In the genomic region with DNA sequence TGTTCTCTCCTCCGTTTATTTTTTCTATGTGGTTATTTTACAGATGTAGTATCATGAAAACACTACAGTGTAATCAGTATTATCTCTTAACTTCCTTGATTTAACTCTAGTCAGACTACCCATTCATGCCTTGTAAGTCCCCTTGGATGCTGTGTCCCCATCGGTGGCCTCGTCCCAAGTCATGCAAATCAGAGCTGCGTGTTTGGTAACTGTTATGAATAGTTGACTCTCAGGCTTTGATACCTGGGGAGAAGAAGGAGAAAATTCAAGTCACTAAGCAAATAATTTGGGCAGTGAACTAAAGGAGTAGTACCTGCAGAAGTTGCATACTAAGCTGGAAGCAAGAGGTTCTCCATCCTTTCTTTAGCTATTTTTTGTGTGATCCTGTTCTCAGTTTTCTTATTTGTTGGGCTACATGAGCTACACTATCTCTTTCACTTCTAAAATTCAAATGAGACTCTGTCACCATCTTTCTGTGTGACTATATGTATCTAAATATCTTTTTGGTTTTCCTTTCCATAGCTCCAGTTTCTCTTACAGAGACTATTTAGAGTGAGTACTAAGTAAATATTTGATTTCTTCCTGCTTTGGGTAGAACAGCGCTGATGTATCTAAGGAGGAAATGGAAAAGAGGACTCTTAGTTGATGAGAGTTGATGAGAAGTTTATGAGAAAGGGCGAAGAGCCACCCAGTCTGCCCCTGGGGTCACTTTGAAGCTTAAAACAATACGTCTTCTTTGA, we compare ENCODE assay signal across 11 cellular contexts. TPM values are rescaled to one million over a fixed set of nuclear protein-coding genes. Genes with fewer than 3 reads are reported as not detected.
DNase-seq lines count a peak whose midpoint lies in the region; ATAC-seq and TF ChIP-seq lines count a peak whose summit lies in the region.
"Had no signal": no experiment of that assay in that cellular context is flagged by ENCODE, and none has a peak within 500 bp of the region (broad histone marks: within the 10 kb centered on the region; RNA-seq: fewer than 3 reads in every experiment).

No MANE protein-coding gene starts in this region.

- H3K27ac ChIP-seq in vagina, result no peak overlapping the region

- peaks cover 39% of the 10 kb centered on the region for H3K4me1 Mint-ChIP-seq in memory B cell

- H3K27me3 ChIP-seq in vagina, result no peaks in the 10 kb centered on the region

- H3K9me3 Mint-ChIP-seq in memory B cell, result no peaks in the 10 kb centered on the region

- peak; percentile 29 for TF ChIP-seq POLR2A in GM18505 (IDR thresholded peaks at IDR 0.05; ENCODE audit: borderline replicate concordance, extremely low read depth, insufficient read depth, insufficient read length)
- TF ChIP-seq POLR2A in vagina (IDR thresholded peaks at IDR 0.05), result no peak

- no peak overlapping the region for H3K4me3 ChIP-seq in vagina

- no peaks in the 10 kb centered on the region for H3K36me3 ChIP-seq in vagina

- no peaks in the 10 kb centered on the region for H3K4me1 ChIP-seq in vagina

- ATAC-seq in GM18505 (IDR thresholded peaks at IDR 0.05; ENCODE audit: unreplicated experiment), result no peak
- ATAC-seq in GM21423 (IDR thresholded peaks at IDR 0.05; ENCODE audit: unreplicated experiment), result peak; percentile 50
- peak; percentile 37 for ATAC-seq in HG03442 (IDR thresholded peaks at IDR 0.05; ENCODE audit: unreplicated experiment)
- peak; percentile 52 for ATAC-seq in memory B cell (ENCODE audit: low read depth)

- no peaks in the 10 kb centered on the region for H3K9me3 ChIP-seq in vagina

- no peaks in the 10 kb centered on the region for H3K36me3 Mint-ChIP-seq in memory B cell

- H3K4me3 Mint-ChIP-seq in memory B cell, result peak overlapping the region; percentile 19

- intact Hi-C loops in vagina (cut with DNase I), result no loop called here

- TF ChIP-seq CTCF in vagina (IDR thresholded peaks at IDR 0.05), result no peak

- peak overlapping the region; percentile 54 for H3K27ac Mint-ChIP-seq in memory B cell

- DNase-seq in memory B cell (ENCODE audit: low spot score in 2 of 2) (no peak), T1000 (lab: John Stamatoyannopoulos, UW) (no peak), AG08395 (ENCODE audit: low spot score) (no peak), vagina (ENCODE audit: extremely low spot score in 2 of 2) (no peak), NK-92 (lab: John Stamatoyannopoulos, UW; ENCODE audit: unreplicated experiment) (no peak)
- DNase-seq: activated CD8-positive, alpha-beta memory T cell treated with anti-CD3 and anti-CD28 coated beads for 24 hours; GDM1; stimulated activated CD4-positive, alpha-beta T cell treated with anti-CD3 and anti-CD28 coated beads, Interleukin-12 subunit alpha, Interleukin-12 subunit beta, amount 100 ng/mL, for 4 hours had no signal

- no peaks in the 10 kb centered on the region for H3K27me3 Mint-ChIP-seq in memory B cell

RNA-seq across cellular contexts. Expression of a gene that starts 50.9 kb away (rescaled TPM):
- total RNA-seq in vagina, result 11.0 TPM
